In genomic region chr11:67406420-67406968, GRCh38 we compare ENCODE assay signal across 14 cellular contexts. TPM values are rescaled to one million over a fixed set of nuclear protein-coding genes. Genes with fewer than 3 reads are reported as not detected.
DNase-seq lines count a peak whose midpoint lies in the region; ATAC-seq, FAIRE-seq and TF ChIP-seq lines count a peak whose summit lies in the region.
"Had no signal": no experiment of that assay in that cellular context is flagged by ENCODE, and none has a peak within 500 bp of the region (broad histone marks: within the 10 kb centered on the region; RNA-seq: fewer than 3 reads in every experiment).

No MANE protein-coding gene starts in this region.

- H3K4me3 ChIP-seq in kidney (ENCODE audit: low read length in 2 of 2) (no peak overlapping the region), left ventricle myocardium inferior (no peak overlapping the region), right cardiac atrium (ENCODE audit: low read length) (no peak overlapping the region)
- H3K4me3 ChIP-seq: suprapubic skin had no signal

- H3K4me3 Mint-ChIP-seq in activated naive CD4-positive, alpha-beta T cell treated with anti-CD3 and anti-CD28 coated beads, Interleukin-2, amount 50 U/mL, for 24 hours, result peak overlapping the region; percentile 84
- peak overlapping the region; percentile 87 for H3K4me3 Mint-ChIP-seq in activated CD4-positive, alpha-beta memory T cell treated with anti-CD3 and anti-CD28 coated beads for 36 hours
- no peak overlapping the region for H3K4me3 Mint-ChIP-seq in chondrocyte (ENCODE audit: unreplicated experiment)

- 81% methylated on average over 18 of the region's 18 CpGs for WGBS in right cardiac atrium

- POLR2A ChIA-PET in activated CD4-positive, alpha-beta memory T cell treated with anti-CD3 and anti-CD28 coated beads for 36 hours (lab: Charles Lee), result interaction anchor here (1.1 to 3.5 kb wide), 6 partner anchors 12 to 78 kb away, joined by 3 to 22 read pairs (median 7); partner anchors contain the start of genes PTPRCAP and RPS6KB2

- no peak for DNase-seq in activated naive CD4-positive, alpha-beta T cell (lab: John Stamatoyannopoulos, UW)
- DNase-seq in activated CD4-positive, alpha-beta memory T cell treated with anti-CD3 and anti-CD28 coated beads for 36 hours, result no peak
- DNase-seq in kidney, result peak; percentile 78
- DNase-seq in chondrocyte (ENCODE audit: low spot score), result no peak
- DNase-seq in left ventricle myocardium inferior, result no peak
- DNase-seq in right cardiac atrium, result no peak
- DNase-seq: foreskin keratinocyte, mesenchymal stem cell, SIG-M5, small intestine had no signal

- H3K4me1 ChIP-seq in kidney (ENCODE audit: control insufficient read depth in 1 of 2, insufficient read depth in 1 of 2, low read depth in 1 of 2, low read length in 2 of 2), result peaks cover 0 to 3% of the 10 kb centered on the region in 2 donors
- peaks cover 25% of the 10 kb centered on the region for H3K4me1 ChIP-seq in left ventricle myocardium inferior
- H3K4me1 ChIP-seq in right cardiac atrium (ENCODE audit: control insufficient read depth, insufficient read depth, low read length), result no peaks in the 10 kb centered on the region
- H3K4me1 ChIP-seq: foreskin keratinocyte had no signal

- no peaks in the 10 kb centered on the region for H3K36me3 Mint-ChIP-seq in activated naive CD4-positive, alpha-beta T cell treated with anti-CD3 and anti-CD28 coated beads, Interleukin-2, amount 50 U/mL, for 24 hours
- H3K36me3 Mint-ChIP-seq in activated CD4-positive, alpha-beta memory T cell treated with anti-CD3 and anti-CD28 coated beads for 36 hours, result peaks cover 46% of the 10 kb centered on the region
- H3K36me3 Mint-ChIP-seq in chondrocyte (ENCODE audit: low read depth), result no peaks in the 10 kb centered on the region

- H3K27ac ChIP-seq in kidney (ENCODE audit: low read depth in 2 of 2, low read length in 2 of 2) (no peak overlapping the region), left ventricle myocardium inferior (replicated peaks) (no peak overlapping the region), right cardiac atrium (ENCODE audit: low read length) (no peak overlapping the region)
- H3K27ac ChIP-seq: foreskin keratinocyte, suprapubic skin had no signal

- H3K4me1 Mint-ChIP-seq in activated naive CD4-positive, alpha-beta T cell treated with anti-CD3 and anti-CD28 coated beads, Interleukin-2, amount 50 U/mL, for 24 hours, result peaks cover 70% of the 10 kb centered on the region
- H3K4me1 Mint-ChIP-seq in activated CD4-positive, alpha-beta memory T cell treated with anti-CD3 and anti-CD28 coated beads for 36 hours (ENCODE audit: low read depth), result peaks cover 74% of the 10 kb centered on the region
- H3K4me1 Mint-ChIP-seq in chondrocyte (ENCODE audit: low read depth), result peaks cover 4% of the 10 kb centered on the region

- H3K27ac Mint-ChIP-seq in activated naive CD4-positive, alpha-beta T cell treated with anti-CD3 and anti-CD28 coated beads, Interleukin-2, amount 50 U/mL, for 24 hours, result peak overlapping the region; percentile 91
- H3K27ac Mint-ChIP-seq in activated CD4-positive, alpha-beta memory T cell treated with anti-CD3 and anti-CD28 coated beads for 36 hours, result peak overlapping the region; percentile 93
- no peak overlapping the region for H3K27ac Mint-ChIP-seq in chondrocyte (ENCODE audit: unreplicated experiment)

- TF ChIP-seq CTCF in kidney (IDR thresholded peaks at IDR 0.05; ENCODE audit: borderline replicate concordance, extremely low read depth, insufficient read depth) (no peak), chondrocyte (IDR thresholded peaks at IDR 0.05) (no peak), left ventricle myocardium inferior (IDR thresholded peaks at IDR 0.05; ENCODE audit: borderline replicate concordance) (no peak)

- no peaks in the 10 kb centered on the region for H3K36me3 ChIP-seq in kidney (ENCODE audit: control insufficient read depth in 1 of 2, insufficient read depth in 2 of 2, low read length in 2 of 2)
- H3K36me3 ChIP-seq in left ventricle myocardium inferior, result no peaks in the 10 kb centered on the region
- H3K36me3 ChIP-seq: suprapubic skin had no signal

- CTCF ChIA-PET in activated CD4-positive, alpha-beta memory T cell treated with anti-CD3 and anti-CD28 coated beads for 36 hours (lab: Charles Lee), result interaction anchor here (0.8 to 1.6 kb wide), 6 partner anchors 12 to 59 kb away, joined by 3 to 7 read pairs (median 3); no protein-coding TSS in a partner anchor

- FAIRE-seq in kidney (lab: Jason Lieb, UNC), result no peak
- FAIRE-seq: endometrium, small intestine had no signal

- H3K9ac ChIP-seq in kidney (ENCODE audit: low read length in 2 of 2), result no peak overlapping the region

- H3K27me3 Mint-ChIP-seq in activated naive CD4-positive, alpha-beta T cell treated with anti-CD3 and anti-CD28 coated beads, Interleukin-2, amount 50 U/mL, for 24 hours, result no peaks in the 10 kb centered on the region
- no peaks in the 10 kb centered on the region for H3K27me3 Mint-ChIP-seq in activated CD4-positive, alpha-beta memory T cell treated with anti-CD3 and anti-CD28 coated beads for 36 hours
- H3K27me3 Mint-ChIP-seq in chondrocyte (ENCODE audit: low read depth), result peaks cover 2% of the 10 kb centered on the region

- no peaks in the 10 kb centered on the region for H3K9me3 Mint-ChIP-seq in activated naive CD4-positive, alpha-beta T cell treated with anti-CD3 and anti-CD28 coated beads, Interleukin-2, amount 50 U/mL, for 24 hours
- no peaks in the 10 kb centered on the region for H3K9me3 Mint-ChIP-seq in activated CD4-positive, alpha-beta memory T cell treated with anti-CD3 and anti-CD28 coated beads for 36 hours
- H3K9me3 Mint-ChIP-seq in chondrocyte (ENCODE audit: low read depth), result no peaks in the 10 kb centered on the region

- ATAC-seq in right cardiac atrium, result no peak
- no peak for ATAC-seq in HG02623 (IDR thresholded peaks at IDR 0.05; ENCODE audit: unreplicated experiment)

- intact Hi-C loops in activated CD4-positive, alpha-beta memory T cell treated with anti-CD3 and anti-CD28 coated beads for 36 hours (cut with micrococcal nuclease), result no loop called here
- intact Hi-C loops in kidney (cut with DNase I), result no loop called here
- intact Hi-C loops in left ventricle myocardium inferior (cut with micrococcal nuclease), result no loop called here
- intact Hi-C loops in right cardiac atrium (cut with DNase I), result loop anchor here in 1 of 4 donors (10.0 kb wide), 1 partner anchor 98 kb away; the partner anchor contains the start of genes CDK2AP2 and PITPNM1

- H3K9me3 ChIP-seq in kidney (ENCODE audit: control insufficient read depth in 1 of 2, low read length in 2 of 2) (no peaks in the 10 kb centered on the region), left ventricle myocardium inferior (replicated peaks) (no peaks in the 10 kb centered on the region), right cardiac atrium (ENCODE audit: control insufficient read depth, low read length) (no peaks in the 10 kb centered on the region)
- H3K9me3 ChIP-seq: suprapubic skin had no signal

- H3K27me3 ChIP-seq in left ventricle myocardium inferior (ENCODE audit: low read depth), result peaks cover 41% of the 10 kb centered on the region
- H3K27me3 ChIP-seq in right cardiac atrium (ENCODE audit: control insufficient read depth, insufficient read depth), result no peaks in the 10 kb centered on the region

RNA-seq across cellular contexts. Expression of gene TBC1D10C, which starts 2.6 kb away (rescaled TPM):
- 100 to 1,000 TPM; 123 to 126 TPM for total RNA-seq in activated CD4-positive, alpha-beta memory T cell treated with anti-CD3 and anti-CD28 coated beads for 36 hours
- total RNA-seq in kidney, result 13.9 TPM
- 1.7 TPM for polyA plus RNA-seq in kidney (ENCODE audit: insufficient read depth, low read depth, low replicate concordance)
- not detected in 3 replicates for total RNA-seq in chondrocyte
- 1.0 TPM for total RNA-seq in left ventricle myocardium inferior
- 1 to 10 TPM in 3 of 4 donors, under 1 TPM in 1; 0.67 to 2.7 (median 1.8) TPM for total RNA-seq in right cardiac atrium
- 0.86 TPM for polyA plus RNA-seq in right cardiac atrium
- total RNA-seq: foreskin keratinocyte had no signal
- polyA plus RNA-seq: foreskin keratinocyte had no signal

RNA-seq across cellular contexts. Expression of gene PPP1CA, which starts 4.8 kb away (rescaled TPM):
- 100 to 1,000 TPM; 261 to 267 TPM for total RNA-seq in activated CD4-positive, alpha-beta memory T cell treated with anti-CD3 and anti-CD28 coated beads for 36 hours
- total RNA-seq in kidney, result 155 TPM
- polyA plus RNA-seq in kidney (ENCODE audit: insufficient read depth, low read depth, low replicate concordance), result 210 TPM
- total RNA-seq in chondrocyte, result 95.2 to 113 TPM (median 109 TPM) in 3 replicates
- total RNA-seq in left ventricle myocardium inferior, result 86.0 TPM
- total RNA-seq in right cardiac atrium, result 10 to 100 TPM; 73.1 to 93.4 (median 79.1) TPM
- polyA plus RNA-seq in right cardiac atrium, result 79.4 TPM

RNA-seq across cellular contexts. Expression of gene CARNS1, which starts 9.0 kb away (rescaled TPM):
- total RNA-seq in activated CD4-positive, alpha-beta memory T cell treated with anti-CD3 and anti-CD28 coated beads for 36 hours, result 1 to 10 TPM; 2.3 to 3.3 TPM
- total RNA-seq in kidney, result 1.7 TPM
- polyA plus RNA-seq in kidney (ENCODE audit: insufficient read depth, low read depth, low replicate concordance), result 0.80 TPM
- 0.36 to 1.8 TPM (median 1.8 TPM) in 3 replicates for total RNA-seq in chondrocyte
- total RNA-seq in left ventricle myocardium inferior, result 14.5 TPM
- 10 to 100 TPM in 2 of 4 donors, 1 to 10 TPM in 2; 5.1 to 23.6 (median 9.3) TPM for total RNA-seq in right cardiac atrium
- 5.2 TPM for polyA plus RNA-seq in right cardiac atrium
- total RNA-seq: foreskin keratinocyte had no signal
- polyA plus RNA-seq: foreskin keratinocyte had no signal

RNA-seq across cellular contexts. Expression of gene RAD9A, which starts 14.7 kb away (rescaled TPM):
- total RNA-seq in activated CD4-positive, alpha-beta memory T cell treated with anti-CD3 and anti-CD28 coated beads for 36 hours, result 10 to 100 TPM; 31.0 to 39.1 TPM
- 17.8 TPM for total RNA-seq in kidney
- 16.4 TPM for polyA plus RNA-seq in kidney (ENCODE audit: insufficient read depth, low read depth, low replicate concordance)
- 11.1 to 14.6 TPM (median 11.6 TPM) in 3 replicates for total RNA-seq in chondrocyte
- 7.0 TPM for total RNA-seq in left ventricle myocardium inferior
- 10 to 100 TPM in 1 of 4 donors, 1 to 10 TPM in 3; 7.9 to 11.7 (median 9.4) TPM for total RNA-seq in right cardiac atrium
- 7.3 TPM for polyA plus RNA-seq in right cardiac atrium

RNA-seq across cellular contexts. Expression of gene RPS6KB2, which starts 21.8 kb away (rescaled TPM):
- 10 to 100 TPM; 57.4 to 57.5 TPM for total RNA-seq in activated CD4-positive, alpha-beta memory T cell treated with anti-CD3 and anti-CD28 coated beads for 36 hours
- total RNA-seq in kidney (41.3 TPM), chondrocyte (40.3 to 44.2 TPM (median 42.3 TPM) in 3 replicates), left ventricle myocardium inferior (21.3 TPM), right cardiac atrium (10 to 100 TPM; 29.0 to 31.3 (median 29.5) TPM)
- polyA plus RNA-seq in kidney (ENCODE audit: insufficient read depth, low read depth, low replicate concordance) (45.4 TPM), right cardiac atrium (39.6 TPM)
